ENCODE assay signal across 8 cellular contexts in the genomic region with DNA sequence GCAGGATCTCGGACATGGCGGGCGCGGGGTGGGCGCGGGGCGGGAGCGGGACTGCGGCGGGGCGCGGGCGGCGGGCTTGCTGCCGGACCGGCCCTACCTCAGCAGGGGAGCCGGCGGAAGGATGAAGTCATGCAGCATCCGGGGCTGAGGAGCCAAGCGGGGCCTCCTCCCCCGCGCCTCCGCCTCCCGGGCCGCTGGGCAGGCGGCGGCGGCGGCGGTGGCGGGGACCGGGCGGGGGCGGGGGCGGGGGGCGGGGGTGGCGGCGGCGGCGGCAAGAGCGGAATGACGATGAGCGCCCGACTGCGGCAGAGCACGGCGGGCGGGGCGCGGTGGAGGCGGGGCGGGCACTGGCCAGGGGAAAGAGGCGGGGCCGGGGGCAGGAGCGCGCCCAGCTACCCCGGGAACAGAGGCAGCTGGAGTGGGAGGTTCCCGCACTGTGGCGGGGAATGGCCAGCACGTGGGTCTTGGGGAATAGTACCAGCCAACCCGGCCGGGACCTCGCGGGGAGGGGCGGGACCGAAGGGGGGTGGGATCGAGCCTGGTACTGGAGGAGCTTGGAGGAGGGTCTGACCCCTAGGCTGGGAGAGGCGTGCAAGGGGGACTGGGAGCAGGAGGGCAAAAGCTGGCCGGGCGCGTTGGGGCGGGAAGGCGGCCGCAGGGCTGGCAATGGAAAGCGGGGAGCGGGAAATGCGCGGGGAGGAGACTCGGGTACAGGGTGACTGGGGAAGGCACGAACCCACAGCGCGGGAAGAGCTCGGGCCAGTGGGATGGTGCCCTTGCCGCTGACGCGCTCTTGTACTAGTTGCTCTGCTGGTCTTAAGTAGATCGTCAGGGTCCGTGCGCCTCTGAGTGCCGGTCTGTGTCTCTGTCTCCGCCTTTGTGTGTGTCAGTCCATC. TPM values are rescaled to one million over a fixed set of nuclear protein-coding genes. Genes with fewer than 3 reads are reported as not detected.
DNase-seq lines count a peak whose midpoint lies in the region; ATAC-seq and TF ChIP-seq lines count a peak whose summit lies in the region.

Gene CAMK2N2, minus strand, starts transcription at position 284 of the 896 bp plus-strand sequence. Its CDS starts 268 bp downstream, at position 16.

- no peak within 1 kb of the TSS for H3K27ac ChIP-seq in rectal smooth muscle tissue (ENCODE audit: low read depth, low read length)

- in situ Hi-C loops in astrocyte of the cerebellum (cut with HindIII; ENCODE audit: low sequenced_read_pairs): no loop called here

- no peaks in the 10 kb centered on the region for H3K4me1 ChIP-seq in rectal smooth muscle tissue (ENCODE audit: control insufficient read depth, insufficient read depth, low read length)

- peaks cover 18 to 28% (median 25%) of the 10 kb centered on the region in 3 donors for H3K4me1 Mint-ChIP-seq in T-cell

- no peak for DNase-seq in AG09309 (ENCODE audit: low read depth)
- peak; percentile 95 for DNase-seq in NCI-H146 treated with DMSO at 0.1 percent for 48 hours (lab: John Stamatoyannopoulos, UW; ENCODE audit: unreplicated experiment)
- peak in 18 of 34 experiments; percentile 18 to 54 (median 30) for DNase-seq in T-cell
- DNase-seq in astrocyte of the cerebellum (ENCODE audit: low read depth): no peak
- DNase-seq in hippocampal formation (lab: John Stamatoyannopoulos, UW): peak; percentile 42 to 44
- no peak for DNase-seq in ureter (ENCODE audit: low spot score)

- peak within 1 kb of the TSS; percentile 36 to 52 for H3K27ac Mint-ChIP-seq in T-cell

- CTCF ChIA-PET in T-cell (lab: Charles Lee): interaction anchor here in 1 of 2 donors (0.6 to 1.1 kb wide), 2 partner anchors 34 to 35 kb away, joined by 3 to 20 read pairs; no protein-coding TSS in a partner anchor

- no peaks in the 10 kb centered on the region for H3K9me3 Mint-ChIP-seq in T-cell

- peaks cover 20 to 39% of the 10 kb centered on the region in 2 donors for H3K27me3 Mint-ChIP-seq in T-cell

- no peaks in the 10 kb centered on the region for H3K36me3 ChIP-seq in rectal smooth muscle tissue (ENCODE audit: control insufficient read depth, insufficient read depth, low read length)

- POLR2A ChIA-PET in T-cell (lab: Charles Lee): no interaction called here

- TF ChIP-seq CTCF in AG09309 (IDR thresholded peaks at IDR 0.05; ENCODE audit: control insufficient read depth, insufficient read depth, low read depth, low read length, missing control alignments) (no peak), astrocyte of the cerebellum (IDR thresholded peaks at IDR 0.05; ENCODE audit: low read depth, low read length, missing control alignments) (no peak)

- peak within 1 kb of the TSS; percentile 76 to 84 (median 84) for H3K4me3 Mint-ChIP-seq in T-cell

- H3K36me3 Mint-ChIP-seq in T-cell: no peaks in the 10 kb centered on the region

- peak within 1 kb of the TSS; percentile 46 for H3K4me3 ChIP-seq in AG09309 (ENCODE audit: control insufficient read depth, low read depth, low read length)
- peak within 1 kb of the TSS; percentile 38 for H3K4me3 ChIP-seq in astrocyte of the cerebellum (ENCODE audit: low read depth, low read length)
- H3K4me3 ChIP-seq in rectal smooth muscle tissue (ENCODE audit: low read length): peak within 1 kb of the TSS; percentile 56

- ATAC-seq in GM21619 (IDR thresholded peaks at IDR 0.05; ENCODE audit: unreplicated experiment) (peak; percentile 58), T-cell (replicated peaks in 1 of 4) (peak; percentile 46 to 67 (median 61))

- peaks cover 39% of the 10 kb centered on the region for H3K27me3 ChIP-seq in rectal smooth muscle tissue (ENCODE audit: control insufficient read depth, insufficient read depth, low read length)

- H3K9ac ChIP-seq in rectal smooth muscle tissue (ENCODE audit: low read length): no peak within 1 kb of the TSS

RNA-seq across cellular contexts. Expression of gene CAMK2N2, which starts in this region (rescaled TPM):
- total RNA-seq in T-cell: under 1 TPM in 1 of 5 donors, not detected in 4; 0.19 TPM
- not detected for total RNA-seq in ureter

Comparison
In these comparisons a context has a peak if more than half of its experiments do, and no peak if none do; other contexts are left out.
1. Peak in DNase-seq and ATAC-seq in T-cell; RNA of the gene not detected or under 1 TPM.
2. DNase-seq: peak in NCI-H146 treated with DMSO at 0.1 percent for 48 hours (single experiment) and hippocampal formation (2 of 2); none in AG09309 (single experiment), astrocyte of the cerebellum (single experiment) and ureter (single experiment).
3. Peak in every context shown above with its lines, with median percentiles within 50 percentile points of each other: H3K4me3 ChIP-seq.